In the genomic region with DNA sequence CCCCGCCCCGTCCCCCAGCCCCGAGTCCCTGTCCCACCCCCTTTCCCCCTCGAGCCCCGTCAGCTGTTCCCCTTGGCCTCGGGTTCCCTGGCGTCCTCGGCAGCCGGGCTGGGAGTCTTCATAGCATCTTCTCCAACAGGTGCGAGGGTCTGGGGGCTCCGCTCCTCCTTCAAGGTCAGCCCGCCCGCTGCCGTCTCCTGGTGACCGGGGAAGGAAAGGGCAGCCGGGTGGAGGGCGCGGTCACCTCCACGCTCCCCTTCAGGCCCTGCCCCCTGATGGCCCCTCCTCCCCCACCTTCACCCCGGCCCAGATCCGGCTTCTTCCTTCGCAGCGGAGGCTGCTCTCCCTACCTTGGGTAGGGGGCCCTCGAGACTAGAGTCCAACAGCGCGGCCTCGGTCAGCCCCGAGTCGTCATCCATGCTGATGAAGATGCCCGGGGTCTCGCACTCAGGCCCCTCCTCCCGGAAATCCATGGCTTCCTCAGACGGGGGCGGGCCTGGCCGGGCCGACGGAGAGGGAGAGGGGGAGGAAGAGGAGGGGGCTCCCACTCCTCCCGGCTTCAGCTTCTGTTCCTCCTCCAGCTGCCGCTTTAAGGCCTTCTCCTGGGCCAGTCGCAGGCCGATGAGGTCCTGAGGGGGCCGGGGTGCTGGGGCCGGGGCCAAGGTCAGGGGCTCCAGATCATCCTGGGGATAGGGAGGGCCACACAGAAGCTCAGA, we compare ENCODE assay signal across 12 cellular contexts. TPM values are rescaled to one million over a fixed set of nuclear protein-coding genes. Genes with fewer than 3 reads are reported as not detected.
A peak's percentile ranks its signal among the peaks of the same experiment; 100 is the strongest.
DNase-seq lines count a peak whose midpoint lies in the region; ATAC-seq, FAIRE-seq and TF ChIP-seq lines count a peak whose summit lies in the region.
"Had no signal": no experiment of that assay in that cellular context is flagged by ENCODE, and none has a peak within 500 bp of the region (broad histone marks: within the 10 kb centered on the region; RNA-seq: fewer than 3 reads in every experiment).

No MANE protein-coding gene starts in this region.

- peak; percentile 35 to 77 for TF ChIP-seq POLR2A in H1 (IDR thresholded peaks at IDR 0.05; ENCODE audit: control extremely low read depth in 1 of 2, low read depth in 2 of 2, low read length in 2 of 2)

- TF ChIP-seq RAD21 in H1 (IDR thresholded peaks at IDR 0.05 in 1 of 2, conservative IDR thresholded peaks at IDR 0.05 in 1 of 2; ENCODE audit: low read depth in 2 of 2, low read length in 2 of 2) = no peak

- CTCF ChIA-PET in H1 (lab: Charles Lee; ENCODE audit: partially characterized antibody) = interaction anchor here (0.6 to 8.8 kb wide), 17 partner anchors 12 to 847 kb away, joined by 3 to 107 read pairs (median 6); a partner anchor contains a TSS

- H3K9me3 ChIP-seq in H1 (ENCODE audit: insufficient read depth in 2 of 2, low read depth in 1 of 2, low read length in 1 of 2) (no peaks in the 10 kb centered on the region), mucosa of stomach (ENCODE audit: control insufficient read depth, low read length) (no peaks in the 10 kb centered on the region)

- peak overlapping the region; percentile 64; the same call in 1 of the 2 replicates for H2BK5ac ChIP-seq in H1 (ENCODE audit: low read depth, low read length)

- H3K27me3 Mint-ChIP-seq in type B pancreatic cell = no peaks in the 10 kb centered on the region

- peak overlapping the region; percentile 89 for H3K4me3 Mint-ChIP-seq in type B pancreatic cell
- H3K4me3 Mint-ChIP-seq: T-helper 1 cell treated with Interleukin-12 subunit alpha and Interleukin-12 subunit beta and Interleukin-4 antibody, amounts not matched to agents 30 μg/mL and 1 μg/mL, for 36 hours had no signal

- no peaks in the 10 kb centered on the region for H3K27me3 ChIP-seq in H1 (replicated peaks in 1 of 4; ENCODE audit: control insufficient read depth in 3 of 4, extremely low read depth in 1 of 4, insufficient read depth in 3 of 4, low read length in 3 of 4)
- H3K27me3 ChIP-seq in mucosa of stomach (ENCODE audit: control insufficient read depth, insufficient read depth, low read length) = no peaks in the 10 kb centered on the region

- H3K4me3 ChIP-seq in H1 (ENCODE audit: extremely low read depth in 1 of 4, insufficient read depth in 2 of 4, low read depth in 3 of 4, low read length in 4 of 4) (peak overlapping the region; percentile 52 to 68 (median 56)), mucosa of stomach (ENCODE audit: low read length) (no peak overlapping the region)

- H3K23me2 ChIP-seq in H1 (ENCODE audit: low read depth, low read length) = peaks cover 16% of the 10 kb centered on the region

- DNase-seq in DMS153 (lab: John Stamatoyannopoulos, UW) (peak; percentile 8), DMS153 treated with DMSO at 0.1 percent for 48 hours (lab: John Stamatoyannopoulos, UW; ENCODE audit: unreplicated experiment) (no peak), H1 (ENCODE audit: low read depth in 1 of 2, low spot score in 2 of 2) (peak; percentile 67 to 87), type B pancreatic cell (ENCODE audit: extremely low spot score, unreplicated experiment) (no peak)
- no peak for DNase-seq in NK-92 treated with Interleukin-12 subunit alpha and Interleukin-12 subunit beta, amount 100 ng/mL, for 24 hours (lab: John Stamatoyannopoulos, UW)
- DNase-seq: EL, NCI-H446 treated with DMSO at 0.1 percent for 48 hours had no signal

- H2AK5ac ChIP-seq in H1 (ENCODE audit: low read depth, low read length) = no peak overlapping the region

- H4K8ac ChIP-seq in H1 (ENCODE audit: extremely low read depth, insufficient read depth, low read length) = peak overlapping the region; percentile 75; the same call in 1 of the 2 replicates

- no peaks in the 10 kb centered on the region; the same call in 1 of the 2 replicates for H3K79me1 ChIP-seq in H1 (ENCODE audit: low read depth, low read length)

- H4K91ac ChIP-seq in H1 (replicated peaks; ENCODE audit: insufficient read length, low read length) = peak overlapping the region; percentile 45

- H3K9me3 Mint-ChIP-seq in type B pancreatic cell = no peaks in the 10 kb centered on the region
- H3K9me3 Mint-ChIP-seq: T-helper 1 cell treated with Interleukin-12 subunit alpha and Interleukin-12 subunit beta and Interleukin-4 antibody, amounts not matched to agents 30 μg/mL and 1 μg/mL, for 36 hours had no signal

- no peak for TF ChIP-seq EP300 in H1 (IDR thresholded peaks at IDR 0.05; ENCODE audit: borderline replicate concordance in 1 of 2, low read depth in 2 of 2, low read length in 2 of 2)

- no peaks in the 10 kb centered on the region for H3K79me2 ChIP-seq in H1 (ENCODE audit: control insufficient read depth in 1 of 2, insufficient read depth in 2 of 2, low read length in 2 of 2)

- H3K36me3 ChIP-seq in H1 (ENCODE audit: control insufficient read depth in 2 of 4, insufficient read depth in 4 of 4, low read length in 3 of 4) (peaks cover 0 to 8% (median 1%) of the 10 kb centered on the region in 4 experiments; a peak in 5 of 8 replicates), mucosa of stomach (ENCODE audit: control insufficient read depth, insufficient read depth, low read length) (no peaks in the 10 kb centered on the region)

- peak overlapping the region; percentile 12 for H3K4ac ChIP-seq in H1 (replicated peaks; ENCODE audit: insufficient read length, low read depth, low read length)

- no peak overlapping the region for H3K14ac ChIP-seq in H1 (ENCODE audit: insufficient read length)

- no peak overlapping the region for H2BK12ac ChIP-seq in H1 (ENCODE audit: low read depth, low read length)

- H2BK20ac ChIP-seq in H1 (ENCODE audit: low read length) = no peak overlapping the region

- POLR2A ChIA-PET in H1 (lab: Charles Lee; ENCODE audit: partially characterized antibody) = interaction anchor here (0.6 to 12.6 kb wide), 13 partner anchors 9 to 70 kb away, joined by 3 to 175 read pairs (median 7); a partner anchor contains a TSS

- peak overlapping the region; percentile 86; the same call in 1 of the 2 replicates for H3K27ac ChIP-seq in H1 (ENCODE audit: low read depth, low read length)

- no peak overlapping the region for H3K27ac Mint-ChIP-seq in type B pancreatic cell
- H3K27ac Mint-ChIP-seq: T-helper 1 cell treated with Interleukin-12 subunit alpha and Interleukin-12 subunit beta and Interleukin-4 antibody, amounts not matched to agents 30 μg/mL and 1 μg/mL, for 36 hours had no signal

- H4K20me1 ChIP-seq in H1 (replicated peaks in 1 of 2; ENCODE audit: control insufficient read depth in 1 of 2, insufficient read depth in 2 of 2, low read length in 2 of 2) = peaks cover 0 to 1% of the 10 kb centered on the region in 2 experiments

- H3K4me1 Mint-ChIP-seq in type B pancreatic cell (ENCODE audit: unreplicated experiment) = no peaks in the 10 kb centered on the region

- TF ChIP-seq CTCF in H1 (IDR thresholded peaks at IDR 0.05; ENCODE audit: control extremely low read depth in 1 of 3, insufficient read depth in 1 of 3, low read depth in 1 of 3, low read length in 3 of 3) (no peak), type B pancreatic cell (conservative IDR thresholded peaks at IDR 0.05) (no peak)

- peak overlapping the region; percentile 78 for H3K18ac ChIP-seq in H1 (ENCODE audit: extremely low read depth, low read length)

- H3K4me1 ChIP-seq in H1 (replicated peaks in 1 of 4; ENCODE audit: control insufficient read depth in 3 of 4, insufficient read depth in 4 of 4, low read length in 3 of 4) (peaks cover 0 to 23% (median 20%) of the 10 kb centered on the region in 4 experiments; a peak in 6 of 7 replicates), mucosa of stomach (ENCODE audit: control insufficient read depth, insufficient read depth, low read length) (no peaks in the 10 kb centered on the region)

- no peaks in the 10 kb centered on the region for H3K36me3 Mint-ChIP-seq in type B pancreatic cell

- H3K23ac ChIP-seq in H1 (ENCODE audit: insufficient read length) = no peak overlapping the region

- no peak for FAIRE-seq in H1 (lab: Jason Lieb, UNC)

- WGBS in H1 (ENCODE audit: extremely low coverage in 1 of 2, insufficient coverage in 1 of 2, insufficient read length in 1 of 2, insufficient replicate concordance in 2 of 2, low coverage in 1 of 2, low lambda C conversion rate in 2 of 2, missing lambda C conversion rate in 1 of 2), 2 experiments = 1% methylated on average over 17 of the region's 43 CpGs; no CpG with 5 or more reads in 1 of the 2 experiments

- H3K4me2 ChIP-seq in H1 (ENCODE audit: insufficient read depth in 1 of 2, low read depth in 2 of 2, low read length in 2 of 2) = peak overlapping the region; percentile 85 to 88

- no peak overlapping the region for H2BK120ac ChIP-seq in H1 (replicated peaks; ENCODE audit: low read depth, low read length)

- H2AFZ ChIP-seq in H1 (ENCODE audit: low read length) = no peak overlapping the region

- peak overlapping the region in 3 of 4 experiments; percentile 70 to 85 (median 78); a peak in 6 of 7 replicates for H3K9ac ChIP-seq in H1 (replicated peaks in 1 of 4; ENCODE audit: extremely low read depth in 1 of 4, low read depth in 3 of 4, low read length in 3 of 4)
- peak overlapping the region; percentile 8 for H3K9ac ChIP-seq in mucosa of stomach (ENCODE audit: low read length)

- peak overlapping the region; percentile 52 for H4K5ac ChIP-seq in H1 (ENCODE audit: insufficient read length, low read depth, low read length)

- no peak for ATAC-seq in HG02973 (IDR thresholded peaks at IDR 0.05; ENCODE audit: unreplicated experiment)
- no peak for ATAC-seq in GM21528 (IDR thresholded peaks at IDR 0.05; ENCODE audit: low FRiP score, unreplicated experiment)

- peak overlapping the region; percentile 78 for H3K56ac ChIP-seq in H1 (replicated peaks; ENCODE audit: insufficient read length, low read depth, low read length)

- no peak overlapping the region for H2BK15ac ChIP-seq in H1 (ENCODE audit: low read length)

RNA-seq across cellular contexts. Expression of a gene that starts 0.6 kb away (rescaled TPM):
- 0.19 and 0.25 TPM in 2 replicates for total RNA-seq in H1 (2021; fragmentation: NEBNext Ultra II Directional; extraction: Animal tissue kit (Norgen Biotek cat#: 25700))
- 0.05 TPM in 2 replicates for polyA plus RNA-seq in H1 (2011; rRNA removed)
- 0.05 TPM for polyA plus RNA-seq in H1 (2011; cell fraction: cytosol; rRNA removed)
- 0.43 TPM for polyA plus RNA-seq in H1 (2011; cell fraction: nucleus; rRNA removed)
- 0.12 TPM in 1 of 4 replicates, not detected in the others for polyA plus RNA-seq in H1 (2012, experiment 1 of 2)
- polyA plus RNA-seq in H1 (2012, experiment 2 of 2) = 0.09 TPM
- polyA plus RNA-seq in H1 (2013, experiment 1 of 2) = 0.08 TPM
- 0.06 TPM for polyA plus RNA-seq in H1 (2013, experiment 2 of 2)
- 0.22 and 0.35 TPM in 2 replicates for polyA minus RNA-seq in H1 (2011; rRNA and poly(A)+ RNA removed)
- not detected for polyA minus RNA-seq in H1 (2011; cell fraction: cytosol; rRNA and poly(A)+ RNA removed)
- polyA minus RNA-seq in H1 (2011; cell fraction: nucleus; rRNA and poly(A)+ RNA removed) = 1.4 TPM
- total RNA-seq in type B pancreatic cell (ENCODE audit: low replicate concordance) = 0.19 and 0.26 TPM in 2 replicates
- polyA plus RNA-seq: liver had no signal

RNA-seq across cellular contexts. Expression of a gene that starts 23.0 kb away (rescaled TPM):
- total RNA-seq in H1 (2021; fragmentation: NEBNext Ultra II Directional; extraction: Animal tissue kit (Norgen Biotek cat#: 25700)) = 41.0 and 41.6 TPM in 2 replicates
- polyA plus RNA-seq in H1 (2011; rRNA removed) = 13.6 and 23.7 TPM in 2 replicates
- polyA plus RNA-seq in H1 (2011; cell fraction: cytosol; rRNA removed) = 14.6 TPM
- polyA plus RNA-seq in H1 (2011; cell fraction: nucleus; rRNA removed) = 83.4 TPM
- 18.1 to 24.8 TPM (median 20.7 TPM) in 4 replicates for polyA plus RNA-seq in H1 (2012, experiment 1 of 2)
- 14.5 TPM for polyA plus RNA-seq in H1 (2012, experiment 2 of 2)
- 18.6 TPM for polyA plus RNA-seq in H1 (2013, experiment 1 of 2)
- polyA plus RNA-seq in H1 (2013, experiment 2 of 2) = 17.7 TPM
- polyA minus RNA-seq in H1 (2011; rRNA and poly(A)+ RNA removed) = 18.0 and 24.8 TPM in 2 replicates
- 23.3 TPM for polyA minus RNA-seq in H1 (2011; cell fraction: cytosol; rRNA and poly(A)+ RNA removed)
- 61.6 TPM for polyA minus RNA-seq in H1 (2011; cell fraction: nucleus; rRNA and poly(A)+ RNA removed)
- total RNA-seq in type B pancreatic cell (ENCODE audit: low replicate concordance) = 56.3 and 94.0 TPM in 2 replicates

RNA-seq across cellular contexts. Expression of a gene that starts 33.4 kb away (rescaled TPM):
- 27.4 and 28.2 TPM in 2 replicates for total RNA-seq in H1 (2021; fragmentation: NEBNext Ultra II Directional; extraction: Animal tissue kit (Norgen Biotek cat#: 25700))
- polyA plus RNA-seq in H1 (2011; rRNA removed) = 13.7 and 25.3 TPM in 2 replicates
- polyA plus RNA-seq in H1 (2011; cell fraction: cytosol; rRNA removed) = 18.9 TPM
- polyA plus RNA-seq in H1 (2011; cell fraction: nucleus; rRNA removed) = 155 TPM
- polyA plus RNA-seq in H1 (2012, experiment 1 of 2) = 18.9 to 42.0 TPM (median 34.4 TPM) in 4 replicates
- polyA plus RNA-seq in H1 (2012, experiment 2 of 2) = 23.6 TPM
- 12.6 TPM for polyA plus RNA-seq in H1 (2013, experiment 1 of 2)
- polyA plus RNA-seq in H1 (2013, experiment 2 of 2) = 10.9 TPM
- polyA minus RNA-seq in H1 (2011; rRNA and poly(A)+ RNA removed) = 7.1 and 11.1 TPM in 2 replicates
- 7.6 TPM for polyA minus RNA-seq in H1 (2011; cell fraction: cytosol; rRNA and poly(A)+ RNA removed)
- polyA minus RNA-seq in H1 (2011; cell fraction: nucleus; rRNA and poly(A)+ RNA removed) = 26.5 TPM
- total RNA-seq in type B pancreatic cell (ENCODE audit: low replicate concordance) = 42.5 and 97.7 TPM in 2 replicates

RNA-seq across cellular contexts. Expression of a gene that starts 46.6 kb away (rescaled TPM):
- 24.2 and 27.3 TPM in 2 replicates for total RNA-seq in H1 (2021; fragmentation: NEBNext Ultra II Directional; extraction: Animal tissue kit (Norgen Biotek cat#: 25700))
- polyA plus RNA-seq in H1 (2011; rRNA removed) = 20.9 and 37.2 TPM in 2 replicates
- 21.5 TPM for polyA plus RNA-seq in H1 (2011; cell fraction: cytosol; rRNA removed)
- 69.2 TPM for polyA plus RNA-seq in H1 (2011; cell fraction: nucleus; rRNA removed)
- 7.1 to 16.2 TPM (median 15.3 TPM) in 4 replicates for polyA plus RNA-seq in H1 (2012, experiment 1 of 2)
- 8.7 TPM for polyA plus RNA-seq in H1 (2012, experiment 2 of 2)
- polyA plus RNA-seq in H1 (2013, experiment 1 of 2) = 15.1 TPM
- polyA plus RNA-seq in H1 (2013, experiment 2 of 2) = 13.5 TPM
- 4.6 and 6.7 TPM in 2 replicates for polyA minus RNA-seq in H1 (2011; rRNA and poly(A)+ RNA removed)
- 18.0 TPM for polyA minus RNA-seq in H1 (2011; cell fraction: cytosol; rRNA and poly(A)+ RNA removed)
- polyA minus RNA-seq in H1 (2011; cell fraction: nucleus; rRNA and poly(A)+ RNA removed) = 19.0 TPM
- total RNA-seq in type B pancreatic cell (ENCODE audit: low replicate concordance) = 19.7 and 38.0 TPM in 2 replicates

RNA-seq across cellular contexts. Expression of a gene that starts 47.3 kb away (rescaled TPM):
- total RNA-seq in H1 (2021; fragmentation: NEBNext Ultra II Directional; extraction: Animal tissue kit (Norgen Biotek cat#: 25700)) = 81.5 and 93.6 TPM in 2 replicates
- 99.5 and 142 TPM in 2 replicates for polyA plus RNA-seq in H1 (2011; rRNA removed)
- polyA plus RNA-seq in H1 (2011; cell fraction: cytosol; rRNA removed) = 82.5 TPM
- polyA plus RNA-seq in H1 (2011; cell fraction: nucleus; rRNA removed) = 217 TPM
- 87.2 to 105 TPM (median 88.9 TPM) in 4 replicates for polyA plus RNA-seq in H1 (2012, experiment 1 of 2)
- polyA plus RNA-seq in H1 (2012, experiment 2 of 2) = 66.3 TPM
- polyA plus RNA-seq in H1 (2013, experiment 1 of 2) = 57.3 TPM
- polyA plus RNA-seq in H1 (2013, experiment 2 of 2) = 50.3 TPM
- polyA minus RNA-seq in H1 (2011; rRNA and poly(A)+ RNA removed) = 121 and 131 TPM in 2 replicates
- polyA minus RNA-seq in H1 (2011; cell fraction: cytosol; rRNA and poly(A)+ RNA removed) = 65.9 TPM
- polyA minus RNA-seq in H1 (2011; cell fraction: nucleus; rRNA and poly(A)+ RNA removed) = 67.6 TPM
- 66.7 and 93.0 TPM in 2 replicates for total RNA-seq in type B pancreatic cell (ENCODE audit: low replicate concordance)

Comparison
In these comparisons a context has a peak if more than half of its experiments do, and no peak if none do; other contexts are left out.
1. DNase-seq: peak in DMS153 (single experiment) and H1 (2 of 2); none in DMS153 treated with DMSO at 0.1 percent for 48 hours (single experiment), type B pancreatic cell (single experiment) and NK-92 treated with Interleukin-12 subunit alpha and Interleukin-12 subunit beta, amount 100 ng/mL, for 24 hours (single experiment).